In genomic region chr3:100150583-100150982, GRCh38 we compare ENCODE assay signal across 1 cellular context.
TF ChIP-seq lines count a peak whose summit lies in the region.

No MANE protein-coding gene starts in this region.

TF ChIP-seq in K562, 482 proteins besides CTCF, POLR2A, EP300 and RAD21 (continued from another document):
- peak; percentile 22; the same call in 1 of the 2 replicates for TF ChIP-seq CEBPB (tag; IDR thresholded peaks at IDR 0.05)
- TF ChIP-seq ATF3 (IDR thresholded peaks at IDR 0.05), result peak; percentile 65
- no peak for TF ChIP-seq ATF3 (CRISPR knock-in tag; conservative IDR thresholded peaks at IDR 0.05)
